ENCODE assay signal across 10 cellular contexts in the genomic region with DNA sequence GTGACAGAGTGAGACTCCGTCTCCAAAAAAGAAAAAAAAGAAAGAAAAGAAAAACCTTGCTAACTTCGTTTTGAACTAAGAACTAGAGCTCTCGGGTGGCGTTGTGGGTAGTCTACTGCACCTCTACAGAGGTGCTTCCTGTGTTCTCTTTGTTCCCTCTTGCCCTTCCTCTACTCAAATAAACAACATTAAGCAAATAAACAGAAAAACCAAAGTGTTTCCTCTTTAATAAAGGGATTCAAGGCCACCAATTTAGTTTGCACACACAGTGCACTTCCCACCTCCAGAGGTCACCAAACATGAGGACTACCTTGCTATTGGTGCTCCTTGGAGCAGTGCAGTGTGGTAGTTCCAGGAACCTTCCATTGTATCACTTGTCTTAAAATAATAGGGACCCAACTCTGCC.
DNase-seq lines count a peak whose midpoint lies in the region; ATAC-seq and TF ChIP-seq lines count a peak whose summit lies in the region.
"Had no signal": no experiment of that assay in that cellular context is flagged by ENCODE, and none has a peak within 500 bp of the region (broad histone marks: within the 10 kb centered on the region; RNA-seq: fewer than 3 reads in every experiment).

No MANE protein-coding gene starts in this region.

- peaks cover 58 to 96% (median 73%) of the 10 kb centered on the region in 4 donors for H3K4me1 Mint-ChIP-seq in CD4-positive, alpha-beta memory T cell

- TF ChIP-seq CTCF in spleen (IDR thresholded peaks at IDR 0.05 in 8 of 11, conservative IDR thresholded peaks at IDR 0.05 in 3 of 11) = no peak
- TF ChIP-seq CTCF in stomach (IDR thresholded peaks at IDR 0.05) = no peak

- H3K4me2 ChIP-seq in BLaER1 treated with 17β-estradiol and CSF1 and Interleukin-3, amounts not matched to agents 10 nM and 100 nM = peak overlapping the region in 6 of 11 experiments; percentile 13 to 43 (median 26); a peak in 7 of 22 replicates

- no peak for TF ChIP-seq POLR2A in spleen (IDR thresholded peaks at IDR 0.05)
- no peak for TF ChIP-seq POLR2A in stomach (IDR thresholded peaks at IDR 0.05)

- H3K4me1 ChIP-seq in BLaER1 treated with 17β-estradiol and CSF1 and Interleukin-3, amounts not matched to agents 10 nM and 100 nM = peaks cover 19 to 37% (median 31%) of the 10 kb centered on the region in 10 experiments; a peak in 18 of 20 replicates
- peaks cover 63% of the 10 kb centered on the region for H3K4me1 ChIP-seq in CD4-positive, alpha-beta memory T cell (ENCODE audit: insufficient read depth, low read length)
- peaks cover 0 to 36% (median 7%) of the 10 kb centered on the region in 6 donors for H3K4me1 ChIP-seq in spleen
- H3K4me1 ChIP-seq in stomach = peaks cover 0 to 11% (median 2%) of the 10 kb centered on the region in 4 donors

- no peaks in the 10 kb centered on the region for H3K9me3 Mint-ChIP-seq in CD4-positive, alpha-beta memory T cell

- peak; percentile 22 for ATAC-seq in esophagus mucosa

- no peak overlapping the region for H3K4me3 ChIP-seq in BLaER1 treated with 17β-estradiol and CSF1 and Interleukin-3, amounts not matched to agents 10 nM and 100 nM
- H3K4me3 ChIP-seq in CD4-positive, alpha-beta memory T cell (ENCODE audit: low read length in 2 of 2) = no peak overlapping the region
- H3K4me3 ChIP-seq in spleen (no peak overlapping the region), stomach (no peak overlapping the region)

- 38 to 68% (median 60%) methylated on average over 4 of the region's 4 CpGs for WGBS in spleen, 5 donors
- 82 to 85% (median 83%) methylated on average over 4 of the region's 4 CpGs for WGBS in stomach, 5 donors

- POLR2A ChIA-PET in CD4-positive, alpha-beta memory T cell (lab: Charles Lee; ENCODE audit: partially characterized antibody) = interaction anchor here (0.6 to 3.4 kb wide), 13 partner anchors 12 to 405 kb away, joined by 3 to 17 read pairs (median 3); no protein-coding TSS in a partner anchor

- no peaks in the 10 kb centered on the region for H3K27me3 ChIP-seq in BLaER1 treated with 17β-estradiol and CSF1 and Interleukin-3, amounts not matched to agents 10 nM and 100 nM
- H3K27me3 ChIP-seq in CD4-positive, alpha-beta memory T cell (ENCODE audit: insufficient read depth, low read length) = no peaks in the 10 kb centered on the region
- H3K27me3 ChIP-seq in spleen (replicated peaks in 1 of 7) (no peaks in the 10 kb centered on the region), stomach (no peaks in the 10 kb centered on the region)

- H3K27me3 Mint-ChIP-seq in CD4-positive, alpha-beta memory T cell = no peaks in the 10 kb centered on the region
- H3K27me3 Mint-ChIP-seq: progenitor cell of endocrine pancreas had no signal

- H4K20me1 ChIP-seq in BLaER1 treated with 17β-estradiol and CSF1 and Interleukin-3, amounts not matched to agents 10 nM and 100 nM = no peaks in the 10 kb centered on the region

- no peaks in the 10 kb centered on the region for H3K36me3 Mint-ChIP-seq in CD4-positive, alpha-beta memory T cell

- peak overlapping the region in 7 of 8 donors; percentile 45 to 81 (median 73) for H3K4me3 Mint-ChIP-seq in CD4-positive, alpha-beta memory T cell

- peak overlapping the region; percentile 45 to 95 (median 82) for H3K27ac Mint-ChIP-seq in CD4-positive, alpha-beta memory T cell
- H3K27ac Mint-ChIP-seq: progenitor cell of endocrine pancreas had no signal

- no peak for TF ChIP-seq EP300 in stomach (IDR thresholded peaks at IDR 0.05)

- CTCF ChIA-PET in CD4-positive, alpha-beta memory T cell (lab: Charles Lee; ENCODE audit: partially characterized antibody) = interaction anchor here (0.6 to 2.4 kb wide), 7 partner anchors 10 to 377 kb away, joined by 3 to 7 read pairs (median 3); no protein-coding TSS in a partner anchor

- no peak overlapping the region for H3K9ac ChIP-seq in BLaER1 treated with 17β-estradiol and CSF1 and Interleukin-3, amounts not matched to agents 10 nM and 100 nM

- H3K36me3 ChIP-seq in BLaER1 treated with 17β-estradiol and CSF1 and Interleukin-3, amounts not matched to agents 10 nM and 100 nM = no peaks in the 10 kb centered on the region
- no peaks in the 10 kb centered on the region for H3K36me3 ChIP-seq in CD4-positive, alpha-beta memory T cell (ENCODE audit: insufficient read depth, low read length)
- H3K36me3 ChIP-seq in spleen (no peaks in the 10 kb centered on the region), stomach (no peaks in the 10 kb centered on the region)

- H3K9me3 ChIP-seq in BLaER1 treated with 17β-estradiol and CSF1 and Interleukin-3, amounts not matched to agents 10 nM and 100 nM (replicated peaks in 1 of 11) = peaks cover 0 to 20% (median 5%) of the 10 kb centered on the region in 11 experiments; a peak in 9 of 22 replicates
- H3K9me3 ChIP-seq in CD4-positive, alpha-beta memory T cell (ENCODE audit: control insufficient read depth in 1 of 2, low read length in 2 of 2) = no peaks in the 10 kb centered on the region
- H3K9me3 ChIP-seq in spleen (no peaks in the 10 kb centered on the region), stomach (no peaks in the 10 kb centered on the region)

- intact Hi-C loops in CD4-positive, alpha-beta memory T cell (cut with micrococcal nuclease) = loop anchor here (1.0 to 2.0 kb wide), 2 partner anchors 12 to 45 kb away; no protein-coding TSS in a partner anchor
- intact Hi-C loops in spleen (cut with DNase I; ENCODE audit: low total_unique reads) = no loop called here
- intact Hi-C loops in stomach (cut with DNase I; ENCODE audit: low total_unique reads) = no loop called here

- DNase-seq in CD4-positive, alpha-beta memory T cell = peak in 4 of 5 donors; percentile 16 to 22 (median 20)
- DNase-seq in RPMI8226 (peak; percentile 31), spleen (no peak), stomach (no peak), HK-2 (ENCODE audit: unreplicated experiment) (no peak)
- DNase-seq: NCI-H2227 treated with DMSO at 0.1 percent for 48 hours, trophoblast cell had no signal

- H3K27ac ChIP-seq in BLaER1 treated with 17β-estradiol and CSF1 and Interleukin-3, amounts not matched to agents 10 nM and 100 nM = no peak overlapping the region
- H3K27ac ChIP-seq in CD4-positive, alpha-beta memory T cell (ENCODE audit: low read depth, low read length) = no peak overlapping the region
- H3K27ac ChIP-seq in spleen (peak overlapping the region in 4 of 8 donors; percentile 24 to 66 (median 36)), stomach (no peak overlapping the region)

Comparison
In these comparisons a context has a peak if more than half of its experiments do, and no peak if none do; other contexts are left out.
1. DNase-seq: peak in CD4-positive, alpha-beta memory T cell (4 of 5) and RPMI8226 (single experiment); none in spleen (single experiment), stomach (single experiment) and HK-2 (single experiment).